ENCODE assay signal across 9 cellular contexts in the genomic region with DNA sequence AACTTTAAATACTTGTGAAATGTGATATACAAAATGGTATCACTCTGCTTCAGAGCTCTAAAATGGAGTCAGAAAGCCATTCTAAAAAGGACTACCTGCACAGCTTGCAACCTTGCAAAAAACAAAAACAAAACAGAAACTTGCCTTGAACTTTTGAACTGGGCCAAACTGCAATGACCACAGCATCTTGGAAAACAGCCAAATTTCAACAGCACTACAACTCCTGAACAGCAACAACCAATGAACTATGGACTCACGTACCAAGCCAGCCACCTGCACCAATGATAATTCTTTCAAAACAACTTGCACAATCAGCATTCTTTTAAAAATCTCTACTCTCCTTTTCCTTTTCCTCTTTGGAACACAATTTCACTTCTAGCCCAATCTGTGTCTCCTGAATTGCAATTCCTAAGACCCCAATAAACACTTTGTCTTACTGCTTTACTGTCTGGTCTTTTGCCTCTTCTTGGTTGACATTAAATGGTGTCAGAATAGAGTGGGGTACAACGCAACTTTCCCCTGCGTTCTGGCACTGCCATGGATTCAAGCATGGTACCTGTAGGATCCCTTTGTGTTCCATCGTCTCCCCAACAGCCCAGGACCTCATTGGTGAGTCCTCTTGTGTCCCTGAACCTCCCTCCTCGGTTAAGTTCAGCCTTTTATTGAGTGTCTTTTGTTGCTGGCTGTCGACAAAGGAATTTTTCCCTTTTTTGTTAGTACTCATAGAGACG. TPM values are rescaled to one million over a fixed set of nuclear protein-coding genes. Genes with fewer than 3 reads are reported as not detected.
DNase-seq lines count a peak whose midpoint lies in the region; ATAC-seq and TF ChIP-seq lines count a peak whose summit lies in the region.
"Had no signal": no experiment of that assay in that cellular context is flagged by ENCODE, and none has a peak within 500 bp of the region (broad histone marks: within the 10 kb centered on the region; RNA-seq: fewer than 3 reads in every experiment).

No MANE protein-coding gene starts in this region.

- ATAC-seq in GM19025 (IDR thresholded peaks at IDR 0.05; ENCODE audit: low read depth, unreplicated experiment), result peak; percentile 98
- peak; percentile 98 for ATAC-seq in HG02759 (IDR thresholded peaks at IDR 0.05; ENCODE audit: unreplicated experiment)
- peak; percentile 70 to 93 (median 82) for ATAC-seq in right lobe of liver
- ATAC-seq in gastroesophageal sphincter, result no peak

- WGBS in right lobe of liver (ENCODE audit: insufficient coverage, low coverage, low lambda C conversion rate, missing lambda C conversion rate), result 23% methylated on average over 7 of the region's 7 CpGs
- 54 to 73% methylated on average over 4 to 7 of the region's 7 CpGs for WGBS in gastroesophageal sphincter (ENCODE audit: low coverage in 1 of 2), 2 donors

- H3K36me3 ChIP-seq in right lobe of liver (no peaks in the 10 kb centered on the region), gastroesophageal sphincter (no peaks in the 10 kb centered on the region)

- peaks cover 0 to 6% (median 2%) of the 10 kb centered on the region in 4 donors for H3K4me1 ChIP-seq in right lobe of liver
- H3K4me1 ChIP-seq in gastroesophageal sphincter, result no peaks in the 10 kb centered on the region

- H3K27me3 ChIP-seq in right lobe of liver (no peaks in the 10 kb centered on the region), gastroesophageal sphincter (no peaks in the 10 kb centered on the region), dorsolateral prefrontal cortex (peaks cover 0 to 35% (median 3%) of the 10 kb centered on the region in 45 donors)

- no peak for TF ChIP-seq EP300 in gastroesophageal sphincter (IDR thresholded peaks at IDR 0.05)

- TF ChIP-seq POLR2A in right lobe of liver (IDR thresholded peaks at IDR 0.05) (peak; percentile 32), gastroesophageal sphincter (IDR thresholded peaks at IDR 0.05) (no peak)

- TF ChIP-seq CTCF in right lobe of liver (IDR thresholded peaks at IDR 0.05) (no peak), gastroesophageal sphincter (IDR thresholded peaks at IDR 0.05) (no peak), dorsolateral prefrontal cortex (IDR thresholded peaks at IDR 0.05 in 54 of 56, conservative IDR thresholded peaks at IDR 0.05 in 2 of 56; ENCODE audit: low read depth in 1 of 56, partially characterized antibody in 56 of 56) (no peak)

- intact Hi-C loops in right lobe of liver (cut with DNase I), result no loop called here
- intact Hi-C loops in dorsolateral prefrontal cortex (cut with DNase I), result no loop called here

- H3K4me3 ChIP-seq in right lobe of liver (peak overlapping the region; percentile 19 to 51 (median 36)), gastroesophageal sphincter (no peak overlapping the region), dorsolateral prefrontal cortex (no peak overlapping the region)

- DNase-seq in LHCN-M2 (ENCODE audit: low read depth) (peak; percentile 31), right lobe of liver (peak in 1 of 3 donors; percentile 63), dorsolateral prefrontal cortex (no peak)
- DNase-seq in activated CD4-positive, CD25-positive, alpha-beta regulatory T cell treated with anti-CD3 and anti-CD28 coated beads, Interleukin-2, amount 50 U/mL, for 72 hours, result no peak
- no peak for DNase-seq in effector CD8-positive, alpha-beta T cell (lab: John Stamatoyannopoulos, UW)
- DNase-seq: activated naive CD4-positive, alpha-beta T cell treated with anti-CD3 and anti-CD28 coated beads, Interleukin-2, amount 10 ng/mL, durations not matched to agents 7 days and 5 days had no signal

- H3K27ac ChIP-seq in right lobe of liver (peak overlapping the region; percentile 71 to 84 (median 83)), gastroesophageal sphincter (no peak overlapping the region), dorsolateral prefrontal cortex (no peak overlapping the region)

- H3K9me3 ChIP-seq in right lobe of liver (no peaks in the 10 kb centered on the region), gastroesophageal sphincter (peaks cover 0 to 10% (median 0%) of the 10 kb centered on the region in 3 donors)

RNA-seq across cellular contexts. Expression of a gene that starts 35.7 kb away (rescaled TPM):
- total RNA-seq in LHCN-M2 (2014; rRNA removed), result 20.6 and 26.9 TPM in 2 replicates
- polyA plus RNA-seq in LHCN-M2 (2012), result 15.9 TPM
- 10 to 100 TPM; 16.2 to 32.9 (median 21.5) TPM for total RNA-seq in right lobe of liver
- total RNA-seq in gastroesophageal sphincter, result 10 to 100 TPM; 23.2 to 36.6 (median 31.5) TPM
- 10 to 100 TPM; 52.5 to 91.7 (median 70.4) TPM for total RNA-seq in dorsolateral prefrontal cortex

Comparison
In these comparisons a context has a peak if more than half of its experiments do, and no peak if none do; other contexts are left out.
1. H3K27ac ChIP-seq: peak in right lobe of liver (3 of 3); none in gastroesophageal sphincter (0 of 4) and dorsolateral prefrontal cortex (0 of 59).
2. H3K4me3 ChIP-seq: peak in right lobe of liver (3 of 3); none in gastroesophageal sphincter (0 of 2) and dorsolateral prefrontal cortex (0 of 59).